Comparison of ENCODE assay signal across 1 cellular context in the genomic region with DNA sequence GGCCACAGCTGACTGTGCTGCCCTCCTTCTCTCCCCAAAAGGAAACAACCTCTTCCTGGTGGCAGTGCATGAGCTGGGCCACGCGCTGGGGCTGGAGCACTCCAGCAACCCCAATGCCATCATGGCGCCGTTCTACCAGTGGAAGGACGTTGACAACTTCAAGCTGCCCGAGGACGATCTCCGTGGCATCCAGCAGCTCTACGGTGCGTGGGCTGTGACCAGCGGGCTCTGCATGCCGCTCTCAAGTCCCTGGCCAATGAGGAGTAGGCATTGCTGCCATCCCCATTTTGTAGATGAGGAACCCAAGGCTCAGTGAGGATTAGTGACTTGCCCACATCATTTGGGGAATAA.
TF ChIP-seq lines count a peak whose summit lies in the region.

No MANE protein-coding gene starts in this region.

TF ChIP-seq in SK-N-SH, 30 proteins besides CTCF, POLR2A, EP300 and RAD21 (continued from another document):
- TF ChIP-seq USF2 (IDR thresholded peaks at IDR 0.05; ENCODE audit: borderline replicate concordance, low read depth, low read length), result no peak
TF ChIP-seq in SK-N-SH: peak in this region for 0.
